ENCODE assay signal across 35 cellular contexts in genomic region chr7:91789558-91789957, GRCh38.
"Had no signal": no experiment of that assay in that cellular context is flagged by ENCODE, and none has a peak within 500 bp of the region (broad histone marks: within the 10 kb centered on the region; RNA-seq: fewer than 3 reads in every experiment).

No MANE protein-coding gene starts in this region.

- H3K36me3 Mint-ChIP-seq: activated CD8-positive, alpha-beta memory T cell treated with anti-CD3 and anti-CD28 coated beads, Interleukin-2, amount 10 ng/mL, durations not matched to agents 7 days and 5 days had no signal

- H3K27me3 Mint-ChIP-seq: activated CD4-positive, alpha-beta memory T cell treated with anti-CD3 and anti-CD28 coated beads, Interleukin-2, amount 10 ng/mL, durations not matched to agents 7 days and 5 days; activated CD8-positive, alpha-beta memory T cell treated with anti-CD3 and anti-CD28 coated beads, Interleukin-2, amount 10 ng/mL, durations not matched to agents 7 days and 5 days; activated naive CD8-positive, alpha-beta T cell treated with anti-CD3 and anti-CD28 coated beads for 36 hours; activated T-helper 17 cell treated with anti-CD3 and anti-CD28 coated beads, Interleukin-2, amount 50 U/mL, for 72 hours had no signal

- H3K4me3 ChIP-seq: MG63, SJSA1 had no signal

- H3K4me3 Mint-ChIP-seq: activated CD4-positive, alpha-beta memory T cell treated with anti-CD3 and anti-CD28 coated beads, Interleukin-2, amount 10 ng/mL, durations not matched to agents 7 days and 5 days; activated CD8-positive, alpha-beta memory T cell treated with anti-CD3 and anti-CD28 coated beads, Interleukin-2, amount 10 ng/mL, durations not matched to agents 7 days and 5 days; activated naive CD8-positive, alpha-beta T cell treated with anti-CD3 and anti-CD28 coated beads for 36 hours; activated T-cell treated with anti-CD3 and anti-CD28 coated beads, Interleukin-2, amount 50 U/mL, for 72 hours; activated T-helper 17 cell treated with anti-CD3 and anti-CD28 coated beads, Interleukin-2, amount 50 U/mL, for 72 hours had no signal

- H3K36me3 ChIP-seq: brain microvascular endothelial cell, MG63, SJSA1, WERI-Rb-1 had no signal

- DNase-seq: activated CD4-positive, alpha-beta memory T cell treated with anti-CD3 and anti-CD28 coated beads, Interleukin-2, amount 10 ng/mL, durations not matched to agents 7 days and 5 days; activated CD4-positive, alpha-beta T cell treated with anti-CD3 and anti-CD28 coated beads for 1 hour; activated CD4-positive, alpha-beta T cell treated with anti-CD3 and anti-CD28 coated beads for 48 hours; activated CD4-positive, CD25-positive, alpha-beta regulatory T cell; activated CD8-positive, alpha-beta memory T cell treated with anti-CD3 and anti-CD28 coated beads for 24 hours; activated CD8-positive, alpha-beta memory T cell treated with anti-CD3 and anti-CD28 coated beads, Interleukin-2, amount 10 ng/mL, durations not matched to agents 7 days and 5 days; activated effector memory CD4-positive, alpha-beta T cell treated with anti-CD3 and anti-CD28 coated beads, Interleukin-2, amount 50 U/mL, for 16 hours; activated naive CD4-positive, alpha-beta T cell; activated naive CD4-positive, alpha-beta T cell treated with anti-CD3 and anti-CD28 coated beads, Interleukin-2, amount 50 U/mL, for 16 hours; activated naive CD8-positive, alpha-beta T cell treated with anti-CD3 and anti-CD28 coated beads for 36 hours; activated T-cell treated with anti-CD3 and anti-CD28 coated beads, Interleukin-2, amount 50 U/mL, for 1 hour; activated T-cell treated with anti-CD3 and anti-CD28 coated beads, Interleukin-2, amount 50 U/mL, for 72 hours; amniotic stem cell; aorta; brain microvascular endothelial cell; central memory CD4-positive, alpha-beta T cell; MG63; NCI-H1092; NCI-H1436 treated with DMSO at 0.1 percent for 48 hours; NCI-H1694 treated with DMSO at 0.1 percent for 48 hours; NCI-H2029; NCI-H510A; NCI-H526; NCI-H748 treated with DMSO at 0.1 percent for 48 hours; NK-92 treated with Interleukin-12 subunit alpha and Interleukin-12 subunit beta, amount 100 ng/mL, for 24 hours; OCI-M1; RPMI8226; SHP77 treated with DMSO at 0.1 percent for 48 hours; SW 1271; T-helper 1 cell; T-helper 2 cell; T1000; WERI-Rb-1 had no signal

- H3K4me1 ChIP-seq: SJSA1 had no signal

- H3K27ac Mint-ChIP-seq: activated CD4-positive, alpha-beta memory T cell treated with anti-CD3 and anti-CD28 coated beads, Interleukin-2, amount 10 ng/mL, durations not matched to agents 7 days and 5 days; activated CD8-positive, alpha-beta memory T cell treated with anti-CD3 and anti-CD28 coated beads, Interleukin-2, amount 10 ng/mL, durations not matched to agents 7 days and 5 days; activated naive CD8-positive, alpha-beta T cell treated with anti-CD3 and anti-CD28 coated beads for 36 hours; activated T-cell treated with anti-CD3 and anti-CD28 coated beads, Interleukin-2, amount 50 U/mL, for 72 hours; activated T-helper 17 cell treated with anti-CD3 and anti-CD28 coated beads, Interleukin-2, amount 50 U/mL, for 72 hours had no signal

- H3K27me3 ChIP-seq: brain microvascular endothelial cell, MG63, SJSA1 had no signal

- H3K9me3 ChIP-seq: MG63, SJSA1 had no signal

- H3K4me1 Mint-ChIP-seq: activated CD4-positive, alpha-beta memory T cell treated with anti-CD3 and anti-CD28 coated beads, Interleukin-2, amount 10 ng/mL, durations not matched to agents 7 days and 5 days; activated CD8-positive, alpha-beta memory T cell treated with anti-CD3 and anti-CD28 coated beads, Interleukin-2, amount 10 ng/mL, durations not matched to agents 7 days and 5 days; activated naive CD8-positive, alpha-beta T cell treated with anti-CD3 and anti-CD28 coated beads for 36 hours; activated T-helper 17 cell treated with anti-CD3 and anti-CD28 coated beads, Interleukin-2, amount 50 U/mL, for 72 hours had no signal

- H3K9me3 Mint-ChIP-seq: activated CD4-positive, alpha-beta memory T cell treated with anti-CD3 and anti-CD28 coated beads, Interleukin-2, amount 10 ng/mL, durations not matched to agents 7 days and 5 days; activated T-cell treated with anti-CD3 and anti-CD28 coated beads, Interleukin-2, amount 50 U/mL, for 72 hours; activated T-helper 17 cell treated with anti-CD3 and anti-CD28 coated beads, Interleukin-2, amount 50 U/mL, for 72 hours had no signal

- H3K27ac ChIP-seq: brain microvascular endothelial cell, SJSA1, WERI-Rb-1 had no signal
